In the genomic region with DNA sequence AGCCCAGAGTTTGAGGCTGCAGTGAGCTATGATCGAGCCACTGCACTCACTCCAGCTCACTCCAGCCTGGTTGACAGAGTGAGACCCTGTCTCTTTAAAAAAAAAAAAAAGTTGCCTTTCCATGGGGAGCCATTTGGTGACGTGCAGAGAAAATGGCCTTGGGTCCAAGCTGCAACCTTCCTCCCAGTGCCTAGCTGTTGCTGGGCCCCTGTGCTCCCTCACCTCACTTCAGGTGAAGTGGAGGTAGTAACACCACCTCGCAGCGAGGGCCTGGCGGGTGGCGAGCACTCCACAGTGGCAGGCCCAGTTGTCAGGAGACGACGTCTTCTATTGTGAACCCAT, we compare ENCODE assay signal across 18 cellular contexts. TPM values are rescaled to one million over a fixed set of nuclear protein-coding genes. Genes with fewer than 3 reads are reported as not detected.
DNase-seq lines count a peak whose midpoint lies in the region; ATAC-seq and TF ChIP-seq lines count a peak whose summit lies in the region.
"Had no signal": no experiment of that assay in that cellular context is flagged by ENCODE, and none has a peak within 500 bp of the region (broad histone marks: within the 10 kb centered on the region; RNA-seq: fewer than 3 reads in every experiment).

No MANE protein-coding gene starts in this region.

- TF ChIP-seq POLR2A in lower leg skin (IDR thresholded peaks at IDR 0.05), result no peak

- H3K9me3 ChIP-seq in liver (ENCODE audit: control insufficient read depth in 4 of 4, low read length in 3 of 4), result no peaks in the 10 kb centered on the region
- H3K9me3 ChIP-seq in upper lobe of right lung, result no peaks in the 10 kb centered on the region
- no peaks in the 10 kb centered on the region for H3K9me3 ChIP-seq in hepatocyte (ENCODE audit: low read depth)

- DNase-seq in NCI-H1436 (lab: John Stamatoyannopoulos, UW) (peak; percentile 35), NCI-H1436 treated with DMSO at 0.1 percent for 48 hours (lab: John Stamatoyannopoulos, UW) (no peak), NCI-H2227 (lab: John Stamatoyannopoulos, UW; ENCODE audit: unreplicated experiment) (peak; percentile 32), upper lobe of right lung (no peak), lower leg skin (ENCODE audit: low spot score in 2 of 2) (no peak), KG1 (lab: John Stamatoyannopoulos, UW) (no peak), hepatocyte (ENCODE audit: low spot score) (no peak)
- DNase-seq: 8988T; CD4-positive, CD25-positive, alpha-beta regulatory T cell; COR-L47; GF-D8; KBM-7; NCI-H1417 treated with DMSO at 0.1 percent for 48 hours; NCI-H2029 treated with DMSO at 0.1 percent for 48 hours; NCI-H524 treated with DMSO at 0.1 percent for 48 hours; PC-9 had no signal

- WGBS in liver, result 91% methylated on average over 8 of the region's 8 CpGs
- WGBS in lower leg skin, 2 donors, result 92 to 94% methylated on average over 8 of the region's 8 CpGs
- 86% methylated on average over 8 of the region's 8 CpGs for WGBS in hepatocyte (ENCODE audit: low lambda C conversion rate, missing lambda C conversion rate)

- H3K9ac ChIP-seq in liver (ENCODE audit: low read depth in 1 of 2, low read length in 2 of 2), result no peak overlapping the region
- H3K9ac ChIP-seq: GM23248 had no signal

- H3K4me1 ChIP-seq in liver (ENCODE audit: control insufficient read depth in 4 of 4, insufficient read depth in 4 of 4, low read length in 3 of 4) (peaks cover 8 to 36% (median 17%) of the 10 kb centered on the region in 4 donors), upper lobe of right lung (peaks cover 24% of the 10 kb centered on the region), hepatocyte (ENCODE audit: insufficient read depth) (peaks cover 5% of the 10 kb centered on the region)

- peak overlapping the region; percentile 82 to 97 for H3K27ac ChIP-seq in liver (ENCODE audit: low read depth in 1 of 2, low read length in 2 of 2)
- H3K27ac ChIP-seq in upper lobe of right lung, result peak overlapping the region; percentile 84
- H3K27ac ChIP-seq in hepatocyte, result no peak overlapping the region
- H3K27ac ChIP-seq: GM23248 had no signal

- TF ChIP-seq CTCF in liver (IDR thresholded peaks at IDR 0.05; ENCODE audit: low read depth, low read length, missing input control), result no peak
- TF ChIP-seq CTCF in upper lobe of right lung (IDR thresholded peaks at IDR 0.05), result no peak
- no peak for TF ChIP-seq CTCF in lower leg skin (IDR thresholded peaks at IDR 0.05)
- no peak for TF ChIP-seq CTCF in hepatocyte (IDR thresholded peaks at IDR 0.05; ENCODE audit: poor library complexity)

- H2AFZ ChIP-seq in hepatocyte, result no peak overlapping the region
- H2AFZ ChIP-seq: GM23248, PC-9 had no signal

- intact Hi-C loops in upper lobe of right lung (cut with DNase I), result no loop called here
- intact Hi-C loops in lower leg skin (cut with DNase I; ENCODE audit: low total_unique reads), result no loop called here

- no peaks in the 10 kb centered on the region for H3K79me2 ChIP-seq in hepatocyte

- H3K4me3 ChIP-seq in liver (ENCODE audit: low read depth in 1 of 3, low read length in 3 of 3), result peak overlapping the region in 1 of 3 donors; percentile 3
- no peak overlapping the region for H3K4me3 ChIP-seq in upper lobe of right lung
- no peak overlapping the region for H3K4me3 ChIP-seq in lower leg skin (ENCODE audit: low read depth, poor library complexity, severe bottlenecking)
- H3K4me3 ChIP-seq in hepatocyte, result no peak overlapping the region
- H3K4me3 ChIP-seq: GM23248, PC-9 had no signal

- ATAC-seq in upper lobe of right lung, result no peak

- H3K27me3 ChIP-seq in liver (ENCODE audit: control insufficient read depth in 4 of 4, insufficient read depth in 4 of 4, low read length in 3 of 4) (no peaks in the 10 kb centered on the region), upper lobe of right lung (no peaks in the 10 kb centered on the region), hepatocyte (no peaks in the 10 kb centered on the region)

- H3K4me2 ChIP-seq in hepatocyte, result no peak overlapping the region
- H3K4me2 ChIP-seq: PC-9 had no signal

- no peak for TF ChIP-seq RAD21 in liver (IDR thresholded peaks at IDR 0.05)

- no peaks in the 10 kb centered on the region for H3K9me2 ChIP-seq in hepatocyte (replicated peaks; ENCODE audit: insufficient read depth)

- no peaks in the 10 kb centered on the region for H4K20me1 ChIP-seq in hepatocyte (ENCODE audit: insufficient read depth, poor library complexity, severe bottlenecking)

- H3K36me3 ChIP-seq in liver (ENCODE audit: control insufficient read depth in 4 of 4, insufficient read depth in 3 of 4, low read depth in 1 of 4, low read length in 3 of 4), result no peaks in the 10 kb centered on the region
- H3K36me3 ChIP-seq in upper lobe of right lung, result no peaks in the 10 kb centered on the region
- no peaks in the 10 kb centered on the region for H3K36me3 ChIP-seq in hepatocyte (replicated peaks; ENCODE audit: insufficient read depth, low read depth)

TF ChIP-seq in liver, 16 proteins besides CTCF, POLR2A, EP300 and RAD21:
- TF ChIP-seq EGR1 (IDR thresholded peaks at IDR 0.05; ENCODE audit: low read depth in 2 of 2) (no peak), FOXA2 (IDR thresholded peaks at IDR 0.05) (no peak), HNF4G (IDR thresholded peaks at IDR 0.05) (no peak), SP1 (IDR thresholded peaks at IDR 0.05) (no peak), GABPA (IDR thresholded peaks at IDR 0.05 in 1 of 2, conservative IDR thresholded peaks at IDR 0.05 in 1 of 2) (no peak), HNF4A (conservative IDR thresholded peaks at IDR 0.05) (no peak), RXRA (IDR thresholded peaks at IDR 0.05) (no peak), YY1 (IDR thresholded peaks at IDR 0.05) (no peak), NR2F2 (IDR thresholded peaks at IDR 0.05) (no peak), TAF1 (conservative IDR thresholded peaks at IDR 0.05) (no peak), JUND (IDR thresholded peaks at IDR 0.05) (no peak), FOXA1 (IDR thresholded peaks at IDR 0.05) (no peak)
- TF ChIP-seq, protein P1, sequence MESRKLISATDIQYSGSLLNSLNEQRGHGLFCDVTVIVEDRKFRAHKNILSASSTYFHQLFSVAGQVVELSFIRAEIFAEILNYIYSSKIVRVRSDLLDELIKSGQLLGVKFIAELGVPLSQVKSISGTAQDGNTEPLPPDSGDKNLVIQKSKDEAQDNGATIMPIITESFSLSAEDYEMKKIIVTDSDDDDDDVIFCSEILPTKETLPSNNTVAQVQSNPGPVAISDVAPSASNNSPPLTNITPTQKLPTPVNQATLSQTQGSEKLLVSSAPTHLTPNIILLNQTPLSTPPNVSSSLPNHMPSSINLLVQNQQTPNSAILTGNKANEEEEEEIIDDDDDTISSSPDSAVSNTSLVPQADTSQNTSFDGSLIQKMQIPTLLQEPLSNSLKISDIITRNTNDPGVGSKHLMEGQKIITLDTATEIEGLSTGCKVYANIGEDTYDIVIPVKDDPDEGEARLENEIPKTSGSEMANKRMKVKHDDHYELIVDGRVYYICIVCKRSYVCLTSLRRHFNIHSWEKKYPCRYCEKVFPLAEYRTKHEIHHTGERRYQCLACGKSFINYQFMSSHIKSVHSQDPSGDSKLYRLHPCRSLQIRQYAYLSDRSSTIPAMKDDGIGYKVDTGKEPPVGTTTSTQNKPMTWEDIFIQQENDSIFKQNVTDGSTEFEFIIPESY (IDR thresholded peaks at IDR 0.05), result no peak
- TF ChIP-seq, protein P2, sequence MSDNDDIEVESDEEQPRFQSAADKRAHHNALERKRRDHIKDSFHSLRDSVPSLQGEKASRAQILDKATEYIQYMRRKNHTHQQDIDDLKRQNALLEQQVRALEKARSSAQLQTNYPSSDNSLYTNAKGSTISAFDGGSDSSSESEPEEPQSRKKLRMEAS (IDR thresholded peaks at IDR 0.05), result no peak
- TF ChIP-seq, protein P3, sequence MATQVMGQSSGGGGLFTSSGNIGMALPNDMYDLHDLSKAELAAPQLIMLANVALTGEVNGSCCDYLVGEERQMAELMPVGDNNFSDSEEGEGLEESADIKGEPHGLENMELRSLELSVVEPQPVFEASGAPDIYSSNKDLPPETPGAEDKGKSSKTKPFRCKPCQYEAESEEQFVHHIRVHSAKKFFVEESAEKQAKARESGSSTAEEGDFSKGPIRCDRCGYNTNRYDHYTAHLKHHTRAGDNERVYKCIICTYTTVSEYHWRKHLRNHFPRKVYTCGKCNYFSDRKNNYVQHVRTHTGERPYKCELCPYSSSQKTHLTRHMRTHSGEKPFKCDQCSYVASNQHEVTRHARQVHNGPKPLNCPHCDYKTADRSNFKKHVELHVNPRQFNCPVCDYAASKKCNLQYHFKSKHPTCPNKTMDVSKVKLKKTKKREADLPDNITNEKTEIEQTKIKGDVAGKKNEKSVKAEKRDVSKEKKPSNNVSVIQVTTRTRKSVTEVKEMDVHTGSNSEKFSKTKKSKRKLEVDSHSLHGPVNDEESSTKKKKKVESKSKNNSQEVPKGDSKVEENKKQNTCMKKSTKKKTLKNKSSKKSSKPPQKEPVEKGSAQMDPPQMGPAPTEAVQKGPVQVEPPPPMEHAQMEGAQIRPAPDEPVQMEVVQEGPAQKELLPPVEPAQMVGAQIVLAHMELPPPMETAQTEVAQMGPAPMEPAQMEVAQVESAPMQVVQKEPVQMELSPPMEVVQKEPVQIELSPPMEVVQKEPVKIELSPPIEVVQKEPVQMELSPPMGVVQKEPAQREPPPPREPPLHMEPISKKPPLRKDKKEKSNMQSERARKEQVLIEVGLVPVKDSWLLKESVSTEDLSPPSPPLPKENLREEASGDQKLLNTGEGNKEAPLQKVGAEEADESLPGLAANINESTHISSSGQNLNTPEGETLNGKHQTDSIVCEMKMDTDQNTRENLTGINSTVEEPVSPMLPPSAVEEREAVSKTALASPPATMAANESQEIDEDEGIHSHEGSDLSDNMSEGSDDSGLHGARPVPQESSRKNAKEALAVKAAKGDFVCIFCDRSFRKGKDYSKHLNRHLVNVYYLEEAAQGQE (IDR thresholded peaks at IDR 0.05), result no peak
- TF ChIP-seq, protein P4, sequence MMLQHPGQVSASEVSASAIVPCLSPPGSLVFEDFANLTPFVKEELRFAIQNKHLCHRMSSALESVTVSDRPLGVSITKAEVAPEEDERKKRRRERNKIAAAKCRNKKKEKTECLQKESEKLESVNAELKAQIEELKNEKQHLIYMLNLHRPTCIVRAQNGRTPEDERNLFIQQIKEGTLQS (IDR thresholded peaks at IDR 0.05), result no peak

RNA-seq across cellular contexts. Expression of a gene that starts 17.4 kb away (rescaled TPM):
- total RNA-seq in liver (1 to 10 TPM; 2.5 to 4.9 TPM), upper lobe of right lung (13.7 TPM), lower leg skin (1 to 10 TPM; 3.7 to 9.0 (median 4.8) TPM), hepatocyte (4.3 and 6.7 TPM in 2 replicates)
- polyA plus RNA-seq in liver (1 to 10 TPM; 6.1 to 7.7 TPM), hepatocyte (6.9 and 7.3 TPM in 2 replicates)
- total RNA-seq: CD4-positive, CD25-positive, alpha-beta regulatory T cell; GM23248 had no signal
- polyA plus RNA-seq: GM23248 had no signal

Comparison
In these comparisons a context has a peak if more than half of its experiments do, and no peak if none do; other contexts are left out.
1. DNase-seq: peak in NCI-H1436 (single experiment) and NCI-H2227 (single experiment); none in NCI-H1436 treated with DMSO at 0.1 percent for 48 hours (single experiment), upper lobe of right lung (single experiment), lower leg skin (0 of 2), KG1 (single experiment) and hepatocyte (single experiment).